Comparison of ENCODE assay signal across 8 cellular contexts in the genomic region with DNA sequence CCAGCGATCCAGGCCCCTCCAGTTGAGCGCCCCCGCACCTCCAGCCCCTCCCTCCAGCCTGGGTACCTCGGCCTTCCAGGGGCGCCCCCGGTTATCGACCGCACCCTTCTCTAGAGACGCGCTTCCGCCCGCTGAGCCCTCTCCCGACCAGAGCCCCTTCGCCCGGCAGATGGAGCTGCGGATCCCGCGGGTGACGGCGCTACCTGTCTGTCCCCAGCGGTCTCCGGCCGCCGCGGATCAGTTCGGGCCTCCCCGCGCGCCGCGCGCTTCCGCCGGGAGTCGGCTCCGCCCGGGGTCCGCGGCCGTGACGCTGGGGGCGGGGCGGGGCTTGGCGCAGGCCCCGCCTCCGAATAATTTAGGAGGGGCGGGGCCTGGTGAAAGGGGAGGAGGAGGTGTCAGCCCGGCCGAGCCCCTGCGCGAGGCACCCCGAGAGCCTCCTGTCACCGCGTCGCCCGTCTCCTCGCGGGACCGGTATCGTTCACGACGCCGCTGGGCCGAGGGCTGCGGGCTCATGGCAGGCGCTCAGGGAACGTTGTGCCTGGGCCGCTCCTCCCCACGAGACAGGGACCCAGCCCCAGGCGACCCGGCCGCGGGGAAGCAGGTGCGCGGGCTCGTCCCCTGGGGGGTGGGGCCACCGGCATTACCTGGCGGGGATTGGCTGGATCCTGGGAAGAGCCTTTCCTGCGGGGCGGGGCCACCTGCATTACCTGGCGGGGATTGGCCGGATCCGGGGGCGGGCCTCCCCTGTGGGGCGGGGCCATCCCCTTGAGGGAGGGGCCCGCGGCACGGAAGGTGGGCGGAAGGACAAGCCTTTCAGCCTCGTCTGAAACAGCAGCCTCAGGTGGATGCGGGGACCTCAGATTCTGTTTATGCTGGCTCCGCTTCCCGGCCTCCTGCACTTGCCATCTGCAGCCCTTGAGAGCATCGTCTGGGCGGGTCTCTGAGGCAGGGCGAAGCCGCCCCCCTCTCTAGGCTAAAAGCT. TPM values are rescaled to one million over a fixed set of nuclear protein-coding genes. Genes with fewer than 3 reads are reported as not detected.
DNase-seq lines count a peak whose midpoint lies in the region; ATAC-seq and TF ChIP-seq lines count a peak whose summit lies in the region.

SPATA2L (minus strand) TSS at position 281 of the 982 bp plus-strand sequence. CDS start 473 bp downstream, outside the sequence.

- no peaks in the 10 kb centered on the region for H3K9me3 Mint-ChIP-seq in Caco-2 (ENCODE audit: unreplicated experiment)

- H3K27me3 ChIP-seq in Caco-2 (replicated peaks; ENCODE audit: control insufficient read depth, insufficient read depth, low read length) (no peaks in the 10 kb centered on the region), endocrine pancreas (ENCODE audit: control insufficient read depth, insufficient read depth, low read length) (no peaks in the 10 kb centered on the region)

- peaks cover 48% of the 10 kb centered on the region for H3K36me3 Mint-ChIP-seq in Caco-2 (ENCODE audit: insufficient read depth, unreplicated experiment)

- BruUV-seq in Caco-2 (replicated peaks; lab: Mats Ljungman, UMichigan): no TSS peak

- peak within 1 kb of the TSS; percentile 77 for H3K27ac Mint-ChIP-seq in Caco-2 (ENCODE audit: unreplicated experiment)

- peaks cover 4% of the 10 kb centered on the region; the same call in 1 of the 2 replicates for H3K4me1 ChIP-seq in Caco-2
- H3K4me1 ChIP-seq in endocrine pancreas (ENCODE audit: control insufficient read depth, insufficient read depth, low read length): no peaks in the 10 kb centered on the region

- H3K4me3 ChIP-seq in Caco-2 (ENCODE audit: low read depth, low read length) (peak within 1 kb of the TSS; percentile 87), endocrine pancreas (ENCODE audit: control insufficient read depth, insufficient read depth, low read length) (no peak within 1 kb of the TSS)

- peak within 1 kb of the TSS; percentile 83 for H3K4me3 Mint-ChIP-seq in Caco-2 (ENCODE audit: unreplicated experiment)

- CTCF ChIA-PET in Caco-2 (lab: Charles Lee): interaction anchor here (0.7 to 2.7 kb wide), 13 partner anchors 9 to 938 kb away, joined by 4 to 24 read pairs (median 7); partner anchors contain the start of genes CDK10 and TCF25

- intact Hi-C loops in Caco-2 (cut with micrococcal nuclease; ENCODE audit: unreplicated experiment): loop anchor here (1.0 to 5.0 kb wide), 3 partner anchors 10 to 44 kb away; partner anchors contain the start of genes CHMP1A, SPATA33 and VPS9D1

- peaks cover 7% of the 10 kb centered on the region for H3K4me1 Mint-ChIP-seq in Caco-2 (ENCODE audit: low read depth, unreplicated experiment)

- peak; percentile 41 to 72 for TF ChIP-seq CTCF in Caco-2 (IDR thresholded peaks at IDR 0.05; ENCODE audit: insufficient read depth in 1 of 2, low read depth in 1 of 2, low read length in 1 of 2, severe bottlenecking in 1 of 2, unreplicated experiment in 1 of 2)

- peak within 1 kb of the TSS; percentile 78 for H3K9ac ChIP-seq in endocrine pancreas (ENCODE audit: control insufficient read depth, insufficient read depth, low read length)

- no peaks in the 10 kb centered on the region for H3K27me3 Mint-ChIP-seq in Caco-2 (ENCODE audit: insufficient read depth, unreplicated experiment)

- no peaks in the 10 kb centered on the region for H3K36me3 ChIP-seq in Caco-2 (ENCODE audit: control insufficient read depth, insufficient read depth, low read length)
- no peaks in the 10 kb centered on the region for H3K36me3 ChIP-seq in endocrine pancreas (ENCODE audit: control insufficient read depth, insufficient read depth, low read length)

- DNase-seq in Caco-2: peak; percentile 99 to 100
- DNase-seq in HPDE6-E6E7 (ENCODE audit: extremely low spot score): peak; percentile 97
- DNase-seq in NK-92 treated with Interleukin-12 subunit alpha and Interleukin-12 subunit beta, amount 100 ng/mL, for 24 hours (lab: John Stamatoyannopoulos, UW): peak; percentile 94
- peak; percentile 89 to 95 (median 94) for DNase-seq in activated CD8-positive, alpha-beta memory T cell treated with anti-CD3 and anti-CD28 coated beads for 48 hours (ENCODE audit: low read depth in 2 of 3, low spot score in 2 of 3)
- peak; percentile 95 for DNase-seq in mesenteric fat pad (ENCODE audit: low spot score)
- DNase-seq in stimulated activated CD8-positive, alpha-beta memory T cell treated with anti-CD3 and anti-CD28 coated beads, Interleukin-15, amount 100 ng/mL, for 24 hours (ENCODE audit: low read depth): peak; percentile 86

- no peaks in the 10 kb centered on the region for H3K9me3 ChIP-seq in Caco-2
- H3K9me3 ChIP-seq in endocrine pancreas (ENCODE audit: control insufficient read depth, low read length): no peaks in the 10 kb centered on the region

- POLR2A ChIA-PET in Caco-2 (lab: Charles Lee): interaction anchor here (0.5 to 1.1 kb wide), 3 partner anchors 14 to 221 kb away, joined by 3 to 5 read pairs (median 4); partner anchors contain the start of gene TCF25

- peak; percentile 63 for ATAC-seq in GM19467 (IDR thresholded peaks at IDR 0.05; ENCODE audit: unreplicated experiment)

RNA-seq across cellular contexts. Expression of gene SPATA2L, which starts in this region (rescaled TPM):
- total RNA-seq in Caco-2 (2022): 16.4 and 18.5 TPM in 2 replicates
- total RNA-seq in mesenteric fat pad: 9.1 TPM
